Comparison of ENCODE assay signal across 1 cellular context in genomic region chr11:93051181-93051580, GRCh38.
A peak's percentile ranks its signal among the peaks of the same experiment; 100 is the strongest.
TF ChIP-seq lines count a peak whose summit lies in the region.

No MANE protein-coding gene starts in this region.

TF ChIP-seq in SK-N-SH, 30 proteins besides CTCF, POLR2A, EP300 and RAD21 (continued from another document):
- peak; percentile 30; the same call in 1 of the 2 replicates for TF ChIP-seq PBX3 (IDR thresholded peaks at IDR 0.05)
- TF ChIP-seq NFIC (IDR thresholded peaks at IDR 0.05; ENCODE audit: borderline replicate concordance) = 0 out of 2 replicates have a peak, but pooled peaks have one; percentile 10
- TF ChIP-seq GATA2 (CRISPR knock-in tag; IDR thresholded peaks at IDR 0.05) = no peak
- no peak for TF ChIP-seq SIN3A (IDR thresholded peaks at IDR 0.05; ENCODE audit: borderline replicate concordance, low read depth, low read length)
- no peak for TF ChIP-seq MXI1 (IDR thresholded peaks at IDR 0.05; ENCODE audit: low read depth, low read length)
- no peak for TF ChIP-seq FOSL2 (IDR thresholded peaks at IDR 0.05; ENCODE audit: borderline replicate concordance, low read depth)
- TF ChIP-seq EZH2phosphoT487 (IDR thresholded peaks at IDR 0.05; ENCODE audit: borderline replicate concordance, low read depth) = no peak
- no peak for TF ChIP-seq YY1 (IDR thresholded peaks at IDR 0.05; ENCODE audit: low read depth)
- TF ChIP-seq ELF1 (IDR thresholded peaks at IDR 0.05) = no peak
- no peak for TF ChIP-seq MEF2A (IDR thresholded peaks at IDR 0.05; ENCODE audit: borderline replicate concordance, low read depth)
- TF ChIP-seq RCOR1 (IDR thresholded peaks at IDR 0.05; ENCODE audit: low read length) = no peak
- TF ChIP-seq JUND (IDR thresholded peaks at IDR 0.05) = no peak
